ENCODE assay signal across 1 cellular context in the genomic region with DNA sequence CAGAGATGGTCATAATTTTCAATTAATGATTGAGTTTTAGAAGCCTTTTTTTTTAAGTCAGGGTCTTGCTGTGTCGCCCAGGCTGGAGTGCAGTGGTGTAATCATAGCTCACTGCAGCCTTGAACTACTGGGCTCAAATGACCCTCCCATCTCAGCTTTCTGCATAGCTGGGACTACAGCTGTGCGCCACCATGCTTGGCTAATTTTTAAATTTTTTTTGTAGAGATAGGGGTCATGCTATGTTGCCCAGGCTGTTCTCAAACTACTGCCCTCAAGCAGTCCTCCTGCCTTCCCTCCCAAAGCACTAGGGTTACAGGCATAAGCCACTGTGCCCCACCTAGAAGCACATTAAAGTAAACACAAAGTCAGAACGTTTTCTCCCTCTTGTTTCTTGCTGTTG.
TF ChIP-seq lines count a peak whose summit lies in the region.

No MANE protein-coding gene starts in this region.

TF ChIP-seq in HepG2, 621 proteins besides CTCF, POLR2A, EP300 and RAD21:
- TF ChIP-seq ZNF121 (CRISPR knock-in tag; IDR thresholded peaks at IDR 0.05): peak; percentile 47; the same call in 1 of the 2 replicates
- no peak for TF ChIP-seq ZNF761 (CRISPR knock-in tag; conservative IDR thresholded peaks at IDR 0.05)
